In the genomic region with DNA sequence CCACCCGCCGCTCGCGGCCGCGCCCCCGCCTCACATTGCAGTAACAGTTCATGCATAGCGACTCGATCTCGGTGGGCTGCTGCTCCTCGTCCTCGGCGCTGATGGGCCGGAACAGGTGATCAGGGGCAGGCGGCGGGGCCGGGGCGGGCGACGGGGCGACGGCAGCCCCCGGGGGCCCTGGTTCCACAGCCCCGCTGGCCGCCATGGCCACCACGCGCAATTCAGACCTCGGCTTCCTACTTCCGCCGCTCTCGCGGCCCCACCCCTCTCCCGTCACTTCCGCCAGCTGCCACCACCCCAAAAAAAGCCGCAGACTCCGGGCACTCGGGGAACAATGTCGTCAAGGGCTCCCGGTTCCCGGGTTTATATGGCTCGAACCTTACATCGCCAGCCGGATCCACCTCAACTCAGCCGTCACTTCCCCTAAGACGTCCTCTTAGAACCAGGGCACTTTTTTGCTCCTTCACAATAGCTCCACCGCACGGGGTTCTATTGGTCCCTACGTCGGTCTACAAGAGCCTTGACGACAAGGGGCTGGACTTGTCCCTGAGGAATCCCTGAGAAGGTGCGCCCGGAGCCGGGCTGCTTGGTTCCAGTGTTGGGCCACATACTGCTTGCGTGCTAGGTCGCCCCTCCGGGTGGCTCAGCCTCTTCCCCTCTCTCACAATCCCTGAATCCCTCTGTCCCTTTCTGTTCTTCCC, we compare ENCODE assay signal across 8 cellular contexts. TPM values are rescaled to one million over a fixed set of nuclear protein-coding genes. Genes with fewer than 3 reads are reported as not detected.
DNase-seq lines count a peak whose midpoint lies in the region; ATAC-seq, FAIRE-seq and TF ChIP-seq lines count a peak whose summit lies in the region.

A gene with protein sequence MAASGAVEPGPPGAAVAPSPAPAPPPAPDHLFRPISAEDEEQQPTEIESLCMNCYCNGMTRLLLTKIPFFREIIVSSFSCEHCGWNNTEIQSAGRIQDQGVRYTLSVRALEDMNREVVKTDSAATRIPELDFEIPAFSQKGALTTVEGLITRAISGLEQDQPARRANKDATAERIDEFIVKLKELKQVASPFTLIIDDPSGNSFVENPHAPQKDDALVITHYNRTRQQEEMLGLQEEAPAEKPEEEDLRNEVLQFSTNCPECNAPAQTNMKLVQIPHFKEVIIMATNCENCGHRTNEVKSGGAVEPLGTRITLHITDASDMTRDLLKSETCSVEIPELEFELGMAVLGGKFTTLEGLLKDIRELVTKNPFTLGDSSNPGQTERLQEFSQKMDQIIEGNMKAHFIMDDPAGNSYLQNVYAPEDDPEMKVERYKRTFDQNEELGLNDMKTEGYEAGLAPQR (minus strand): TSS at position 238 of the 701 bp plus-strand sequence. CDS start 33 bp downstream, at position 205.

- H3K27me3 ChIP-seq in MG63: no peaks in the 10 kb centered on the region

- peaks cover 25% of the 10 kb centered on the region for H3K36me3 Mint-ChIP-seq in activated naive CD4-positive, alpha-beta T cell treated with anti-CD3 and anti-CD28 coated beads, Interleukin-2, amount 50 U/mL, for 24 hours

- H3K4me3 Mint-ChIP-seq in activated naive CD4-positive, alpha-beta T cell treated with anti-CD3 and anti-CD28 coated beads, Interleukin-2, amount 50 U/mL, for 24 hours: peak within 1 kb of the TSS; percentile 99

- FAIRE-seq in H54 (lab: Jason Lieb, UNC): no peak

- peak; percentile 59 for ATAC-seq in omental fat pad (ENCODE audit: low FRiP score)

- H3K9me3 Mint-ChIP-seq in activated naive CD4-positive, alpha-beta T cell treated with anti-CD3 and anti-CD28 coated beads, Interleukin-2, amount 50 U/mL, for 24 hours: no peaks in the 10 kb centered on the region

- TF ChIP-seq CTCF in omental fat pad (IDR thresholded peaks at IDR 0.05): no peak

- H3K36me3 ChIP-seq in MG63: peaks cover 41% of the 10 kb centered on the region

- DNase-seq in ELR (ENCODE audit: low read depth) (peak; percentile 74), H54 (ENCODE audit: insufficient read length, low spot score) (peak; percentile 72), MG63 (peak; percentile 73), SKM-1 treated with dmso at 0.1 percent for 144 hours (lab: John Stamatoyannopoulos, UW; ENCODE audit: unreplicated experiment) (peak; percentile 66), glomerular visceral epithelial cell (ENCODE audit: extremely low spot score) (peak; percentile 63), omental fat pad (ENCODE audit: low spot score) (peak; percentile 51)

- no peaks in the 10 kb centered on the region for H3K27me3 Mint-ChIP-seq in activated naive CD4-positive, alpha-beta T cell treated with anti-CD3 and anti-CD28 coated beads, Interleukin-2, amount 50 U/mL, for 24 hours

- H3K4me1 Mint-ChIP-seq in activated naive CD4-positive, alpha-beta T cell treated with anti-CD3 and anti-CD28 coated beads, Interleukin-2, amount 50 U/mL, for 24 hours: peaks cover 53% of the 10 kb centered on the region

- peak within 1 kb of the TSS; percentile 62 for H3K27ac ChIP-seq in temporal lobe (ENCODE audit: low read depth, low read length)

- peak within 1 kb of the TSS; percentile 89 for H3K4me3 ChIP-seq in MG63

- H3K27ac Mint-ChIP-seq in activated naive CD4-positive, alpha-beta T cell treated with anti-CD3 and anti-CD28 coated beads, Interleukin-2, amount 50 U/mL, for 24 hours: peak within 1 kb of the TSS; percentile 95

- peak; percentile 60 for TF ChIP-seq POLR2A in H54 (IDR thresholded peaks at IDR 0.05; ENCODE audit: low read depth, low read length)

- H3K9me3 ChIP-seq in MG63: no peaks in the 10 kb centered on the region

RNA-seq across cellular contexts. Expression of the gene that starts here (rescaled TPM):
- total RNA-seq in MG63 (2014; rRNA removed; shearing (Covaris generic); ENCODE audit: low replicate concordance): 65.2 and 86.9 TPM in 2 replicates
- total RNA-seq in omental fat pad: 10 to 100 TPM; 23.5 to 83.9 (median 54.6) TPM
- 31.7 TPM for total RNA-seq in temporal lobe

Comparison
In these comparisons a context has a peak if more than half of its experiments do, and no peak if none do; other contexts are left out.
1. Peak in every context shown above with its lines: DNase-seq, ATAC-seq, H3K4me3 ChIP-seq and H3K27ac ChIP-seq.